Comparison of ENCODE assay signal across 1 cellular context in the genomic region with DNA sequence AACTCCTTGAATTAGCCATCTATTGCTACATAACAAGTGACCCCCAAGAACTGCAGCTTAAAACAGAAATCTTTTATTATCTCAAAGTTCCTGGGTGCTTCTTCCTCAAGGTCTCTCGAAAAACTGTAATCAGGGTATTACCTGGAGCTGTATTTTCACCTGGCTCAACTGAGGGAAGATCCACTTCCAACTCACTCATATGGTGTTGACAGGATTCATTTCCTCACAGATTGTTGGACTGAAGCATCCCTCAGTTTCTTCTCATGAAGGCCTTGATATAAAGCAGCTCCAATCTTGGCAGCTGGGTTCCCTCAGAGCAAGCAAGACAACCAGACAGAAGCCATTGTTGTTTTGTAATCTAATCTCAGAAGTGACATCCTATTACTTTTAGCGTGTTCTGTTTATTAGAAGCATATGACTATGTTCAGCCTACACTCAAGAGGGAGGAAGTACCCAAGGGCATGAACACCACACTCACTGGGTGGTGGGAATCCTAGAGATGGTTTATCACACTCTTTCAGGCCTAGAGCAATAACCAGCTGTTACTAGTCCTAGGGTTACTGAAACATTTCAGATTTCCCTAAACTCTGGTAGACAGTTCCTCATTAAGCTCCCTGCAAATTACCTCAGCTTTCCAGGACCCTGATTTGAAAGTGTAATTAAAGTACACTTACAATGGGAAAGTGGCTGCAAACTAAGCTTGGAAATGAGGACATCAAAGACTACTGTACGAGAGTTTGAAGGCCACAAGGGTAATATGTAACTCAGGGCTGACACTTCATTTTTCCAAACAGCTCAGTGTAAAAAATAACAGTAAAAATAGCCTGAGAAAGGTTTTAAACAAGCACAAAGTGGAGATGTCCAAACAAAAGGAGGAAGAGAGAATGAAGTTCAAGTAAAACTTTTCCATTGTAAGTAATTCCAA.
TF ChIP-seq lines count a peak whose summit lies in the region.

No MANE protein-coding gene starts in this region.

TF ChIP-seq in HepG2, 621 proteins besides CTCF, POLR2A, EP300 and RAD21 (continued from another document):
- TF ChIP-seq PPARG (CRISPR knock-in tag; conservative IDR thresholded peaks at IDR 0.05) (no peak), TAF15 (IDR thresholded peaks at IDR 0.05; ENCODE audit: low read depth, low read length, poor library complexity, severe bottlenecking) (no peak), ZNF670 (CRISPR knock-in tag; IDR thresholded peaks at IDR 0.05; ENCODE audit: borderline replicate concordance) (0 out of 2 replicates have a peak, but pooled peaks have one; percentile 52), PAX8 (CRISPR knock-in tag; IDR thresholded peaks at IDR 0.05; ENCODE audit: borderline replicate concordance) (0 out of 2 replicates have a peak, but pooled peaks have one; percentile 42), ERF (CRISPR knock-in tag; IDR thresholded peaks at IDR 0.05) (0 out of 2 replicates have a peak, but pooled peaks have one; percentile 43), ZNF343 (CRISPR knock-in tag; IDR thresholded peaks at IDR 0.05) (0 out of 2 replicates have a peak, but pooled peaks have one; percentile 31), KLF9 (CRISPR knock-in tag; IDR thresholded peaks at IDR 0.05; ENCODE audit: low read depth) (0 out of 2 replicates have a peak, but pooled peaks have one; percentile 18), CBX1 (IDR thresholded peaks at IDR 0.05; ENCODE audit: low read depth) (no peak), AGO2 (optimal IDR thresholded peaks at IDR 0.05; ENCODE audit: low read depth, low read length) (no peak), NCOA2 (CRISPR knock-in tag; IDR thresholded peaks at IDR 0.05) (peak; percentile 61), SCMH1 (CRISPR knock-in tag; IDR thresholded peaks at IDR 0.05; ENCODE audit: borderline replicate concordance) (no peak), GATAD1 (CRISPR knock-in tag; IDR thresholded peaks at IDR 0.05) (no peak), REXO4 (CRISPR knock-in tag; IDR thresholded peaks at IDR 0.05; ENCODE audit: borderline replicate concordance) (no peak), HMGA1 (CRISPR knock-in tag; conservative IDR thresholded peaks at IDR 0.05) (no peak), SOX13 (IDR thresholded peaks at IDR 0.05) (no peak), SOX13 (CRISPR knock-in tag; conservative IDR thresholded peaks at IDR 0.05 in 1 of 2, IDR thresholded peaks at IDR 0.05 in 1 of 2) (peak in 1 of 2 experiments; percentile 58; a peak in 2 of 4 replicates), SALL2 (CRISPR knock-in tag; IDR thresholded peaks at IDR 0.05) (no peak), SNAPC2 (CRISPR knock-in tag; IDR thresholded peaks at IDR 0.05) (peak; percentile 28; the same call in 1 of the 2 replicates), ZNF10 (CRISPR knock-in tag; IDR thresholded peaks at IDR 0.05; ENCODE audit: borderline replicate concordance, low read depth) (no peak), ISL2 (CRISPR knock-in tag; IDR thresholded peaks at IDR 0.05) (peak; percentile 65; the same call in 1 of the 2 replicates), ZMYM4 (CRISPR knock-in tag; IDR thresholded peaks at IDR 0.05) (0 out of 2 replicates have a peak, but pooled peaks have one; percentile 33), TSC22D2 (CRISPR knock-in tag; IDR thresholded peaks at IDR 0.05; ENCODE audit: borderline replicate concordance) (no peak), KDM6A (CRISPR knock-in tag; IDR thresholded peaks at IDR 0.05; ENCODE audit: low read depth) (0 out of 2 replicates have a peak, but pooled peaks have one; percentile 47)
- TF ChIP-seq, protein P1, sequence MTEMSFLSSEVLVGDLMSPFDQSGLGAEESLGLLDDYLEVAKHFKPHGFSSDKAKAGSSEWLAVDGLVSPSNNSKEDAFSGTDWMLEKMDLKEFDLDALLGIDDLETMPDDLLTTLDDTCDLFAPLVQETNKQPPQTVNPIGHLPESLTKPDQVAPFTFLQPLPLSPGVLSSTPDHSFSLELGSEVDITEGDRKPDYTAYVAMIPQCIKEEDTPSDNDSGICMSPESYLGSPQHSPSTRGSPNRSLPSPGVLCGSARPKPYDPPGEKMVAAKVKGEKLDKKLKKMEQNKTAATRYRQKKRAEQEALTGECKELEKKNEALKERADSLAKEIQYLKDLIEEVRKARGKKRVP (CRISPR knock-in tag; IDR thresholded peaks at IDR 0.05), result 0 out of 4 replicates have a peak, but pooled peaks of 1 of the 2 experiments have one; percentile 20
- TF ChIP-seq, protein P2, sequence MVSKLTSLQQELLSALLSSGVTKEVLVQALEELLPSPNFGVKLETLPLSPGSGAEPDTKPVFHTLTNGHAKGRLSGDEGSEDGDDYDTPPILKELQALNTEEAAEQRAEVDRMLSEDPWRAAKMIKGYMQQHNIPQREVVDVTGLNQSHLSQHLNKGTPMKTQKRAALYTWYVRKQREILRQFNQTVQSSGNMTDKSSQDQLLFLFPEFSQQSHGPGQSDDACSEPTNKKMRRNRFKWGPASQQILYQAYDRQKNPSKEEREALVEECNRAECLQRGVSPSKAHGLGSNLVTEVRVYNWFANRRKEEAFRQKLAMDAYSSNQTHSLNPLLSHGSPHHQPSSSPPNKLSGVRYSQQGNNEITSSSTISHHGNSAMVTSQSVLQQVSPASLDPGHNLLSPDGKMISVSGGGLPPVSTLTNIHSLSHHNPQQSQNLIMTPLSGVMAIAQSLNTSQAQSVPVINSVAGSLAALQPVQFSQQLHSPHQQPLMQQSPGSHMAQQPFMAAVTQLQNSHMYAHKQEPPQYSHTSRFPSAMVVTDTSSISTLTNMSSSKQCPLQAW (CRISPR knock-in tag; IDR thresholded peaks at IDR 0.05), result peak; percentile 47; the same call in 1 of the 2 replicates
- TF ChIP-seq, protein P3, sequence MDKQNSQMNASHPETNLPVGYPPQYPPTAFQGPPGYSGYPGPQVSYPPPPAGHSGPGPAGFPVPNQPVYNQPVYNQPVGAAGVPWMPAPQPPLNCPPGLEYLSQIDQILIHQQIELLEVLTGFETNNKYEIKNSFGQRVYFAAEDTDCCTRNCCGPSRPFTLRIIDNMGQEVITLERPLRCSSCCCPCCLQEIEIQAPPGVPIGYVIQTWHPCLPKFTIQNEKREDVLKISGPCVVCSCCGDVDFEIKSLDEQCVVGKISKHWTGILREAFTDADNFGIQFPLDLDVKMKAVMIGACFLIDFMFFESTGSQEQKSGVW (CRISPR knock-in tag; IDR thresholded peaks at IDR 0.05; ENCODE audit: borderline replicate concordance), result no peak
- TF ChIP-seq, protein P4, sequence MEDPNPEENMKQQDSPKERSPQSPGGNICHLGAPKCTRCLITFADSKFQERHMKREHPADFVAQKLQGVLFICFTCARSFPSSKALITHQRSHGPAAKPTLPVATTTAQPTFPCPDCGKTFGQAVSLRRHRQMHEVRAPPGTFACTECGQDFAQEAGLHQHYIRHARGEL (CRISPR knock-in tag; IDR thresholded peaks at IDR 0.05), result no peak
- TF ChIP-seq, protein P5, sequence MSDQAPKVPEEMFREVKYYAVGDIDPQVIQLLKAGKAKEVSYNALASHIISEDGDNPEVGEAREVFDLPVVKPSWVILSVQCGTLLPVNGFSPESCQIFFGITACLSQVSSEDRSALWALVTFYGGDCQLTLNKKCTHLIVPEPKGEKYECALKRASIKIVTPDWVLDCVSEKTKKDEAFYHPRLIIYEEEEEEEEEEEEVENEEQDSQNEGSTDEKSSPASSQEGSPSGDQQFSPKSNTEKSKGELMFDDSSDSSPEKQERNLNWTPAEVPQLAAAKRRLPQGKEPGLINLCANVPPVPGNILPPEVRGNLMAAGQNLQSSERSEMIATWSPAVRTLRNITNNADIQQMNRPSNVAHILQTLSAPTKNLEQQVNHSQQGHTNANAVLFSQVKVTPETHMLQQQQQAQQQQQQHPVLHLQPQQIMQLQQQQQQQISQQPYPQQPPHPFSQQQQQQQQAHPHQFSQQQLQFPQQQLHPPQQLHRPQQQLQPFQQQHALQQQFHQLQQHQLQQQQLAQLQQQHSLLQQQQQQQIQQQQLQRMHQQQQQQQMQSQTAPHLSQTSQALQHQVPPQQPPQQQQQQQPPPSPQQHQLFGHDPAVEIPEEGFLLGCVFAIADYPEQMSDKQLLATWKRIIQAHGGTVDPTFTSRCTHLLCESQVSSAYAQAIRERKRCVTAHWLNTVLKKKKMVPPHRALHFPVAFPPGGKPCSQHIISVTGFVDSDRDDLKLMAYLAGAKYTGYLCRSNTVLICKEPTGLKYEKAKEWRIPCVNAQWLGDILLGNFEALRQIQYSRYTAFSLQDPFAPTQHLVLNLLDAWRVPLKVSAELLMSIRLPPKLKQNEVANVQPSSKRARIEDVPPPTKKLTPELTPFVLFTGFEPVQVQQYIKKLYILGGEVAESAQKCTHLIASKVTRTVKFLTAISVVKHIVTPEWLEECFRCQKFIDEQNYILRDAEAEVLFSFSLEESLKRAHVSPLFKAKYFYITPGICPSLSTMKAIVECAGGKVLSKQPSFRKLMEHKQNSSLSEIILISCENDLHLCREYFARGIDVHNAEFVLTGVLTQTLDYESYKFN (CRISPR knock-in tag; conservative IDR thresholded peaks at IDR 0.05), result peak; percentile 78
- TF ChIP-seq, protein P6, sequence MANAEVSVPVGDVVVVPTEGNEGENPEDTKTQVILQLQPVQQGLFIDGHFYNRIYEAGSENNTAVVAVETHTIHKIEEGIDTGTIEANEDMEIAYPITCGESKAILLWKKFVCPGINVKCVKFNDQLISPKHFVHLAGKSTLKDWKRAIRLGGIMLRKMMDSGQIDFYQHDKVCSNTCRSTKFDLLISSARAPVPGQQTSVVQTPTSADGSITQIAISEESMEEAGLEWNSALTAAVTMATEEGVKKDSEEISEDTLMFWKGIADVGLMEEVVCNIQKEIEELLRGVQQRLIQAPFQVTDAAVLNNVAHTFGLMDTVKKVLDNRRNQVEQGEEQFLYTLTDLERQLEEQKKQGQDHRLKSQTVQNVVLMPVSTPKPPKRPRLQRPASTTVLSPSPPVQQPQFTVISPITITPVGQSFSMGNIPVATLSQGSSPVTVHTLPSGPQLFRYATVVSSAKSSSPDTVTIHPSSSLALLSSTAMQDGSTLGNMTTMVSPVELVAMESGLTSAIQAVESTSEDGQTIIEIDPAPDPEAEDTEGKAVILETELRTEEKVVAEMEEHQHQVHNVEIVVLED (CRISPR knock-in tag; IDR thresholded peaks at IDR 0.05; ENCODE audit: borderline replicate concordance), result no peak
- TF ChIP-seq, protein P7, sequence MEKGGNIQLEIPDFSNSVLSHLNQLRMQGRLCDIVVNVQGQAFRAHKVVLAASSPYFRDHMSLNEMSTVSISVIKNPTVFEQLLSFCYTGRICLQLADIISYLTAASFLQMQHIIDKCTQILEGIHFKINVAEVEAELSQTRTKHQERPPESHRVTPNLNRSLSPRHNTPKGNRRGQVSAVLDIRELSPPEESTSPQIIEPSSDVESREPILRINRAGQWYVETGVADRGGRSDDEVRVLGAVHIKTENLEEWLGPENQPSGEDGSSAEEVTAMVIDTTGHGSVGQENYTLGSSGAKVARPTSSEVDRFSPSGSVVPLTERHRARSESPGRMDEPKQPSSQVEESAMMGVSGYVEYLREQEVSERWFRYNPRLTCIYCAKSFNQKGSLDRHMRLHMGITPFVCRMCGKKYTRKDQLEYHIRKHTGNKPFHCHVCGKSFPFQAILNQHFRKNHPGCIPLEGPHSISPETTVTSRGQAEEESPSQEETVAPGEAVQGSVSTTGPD (CRISPR knock-in tag; IDR thresholded peaks at IDR 0.05), result no peak
